7 cellular contexts compared by ENCODE assay signal in genomic region chr9:136947955-136948510, GRCh38.
DNase-seq lines count a peak whose midpoint lies in the region; ATAC-seq and TF ChIP-seq lines count a peak whose summit lies in the region.

No MANE protein-coding gene starts in this region.

- no peak overlapping the region for H3K4me2 ChIP-seq in DND-41 (ENCODE audit: insufficient read depth, low read length)

- H3K27me3 ChIP-seq in DND-41 (ENCODE audit: insufficient read depth, low read length, poor library complexity) (no peaks in the 10 kb centered on the region), iPS DF 6.9 (ENCODE audit: control insufficient read depth, insufficient read depth, low read length) (no peaks in the 10 kb centered on the region)

- H3K4me1 ChIP-seq in DND-41 (ENCODE audit: insufficient read depth, low read length) (peaks cover 32% of the 10 kb centered on the region), iPS DF 6.9 (ENCODE audit: control insufficient read depth, insufficient read depth, low read length) (peaks cover 5% of the 10 kb centered on the region; the same call in 1 of the 2 replicates)

- no peak overlapping the region for H3K4me3 Mint-ChIP-seq in stimulated activated memory B cell treated with anti-CD40 and anti-IgM and Interleukin-4, amounts not matched to agents 10 μg/mL and 1 μg/mL and 100 μg/mL, for 72 hours

- H3K4me3 ChIP-seq in DND-41 (ENCODE audit: low read depth in 1 of 2, low read length in 2 of 2) (no peak overlapping the region), iPS DF 6.9 (ENCODE audit: low read length) (no peak overlapping the region)

- no peak overlapping the region for H3K9ac ChIP-seq in DND-41 (ENCODE audit: low read depth, low read length)

- no peak for DNase-seq in DND-41
- DNase-seq in HuH-7 (ENCODE audit: low spot score) = peak; percentile 94
- peak; percentile 15 for DNase-seq in amniotic epithelial cell (ENCODE audit: low read depth)
- peak; percentile 35 for DNase-seq in iPS DF 6.9 (ENCODE audit: low read depth, low spot score)
- no peak for DNase-seq in stimulated activated CD4-positive, alpha-beta T cell treated with anti-CD3 and anti-CD28 coated beads, Interleukin-4, amount 100 ng/mL, for 24 hours

- ATAC-seq in DND-41 (ENCODE audit: insufficient read depth, low read depth) (no peak), GM18858 (IDR thresholded peaks at IDR 0.05; ENCODE audit: unreplicated experiment) (no peak)
- ATAC-seq in stimulated activated memory B cell treated with anti-CD40 and anti-IgM and Interleukin-4, amounts not matched to agents 10 μg/mL and 1 μg/mL and 100 μg/mL, for 72 hours = no peak

- H2AFZ ChIP-seq in DND-41 (ENCODE audit: low read depth, low read length) = no peak overlapping the region

- no CpG with 5 or more reads among the region's 15 CpGs for WGBS in iPS DF 6.9 (ENCODE audit: insufficient coverage, insufficient read length)

- peak; percentile 14 for TF ChIP-seq CTCF in DND-41 (IDR thresholded peaks at IDR 0.05; ENCODE audit: borderline replicate concordance, extremely low read depth, low read length, poor library complexity, severe bottlenecking)

- H3K36me3 Mint-ChIP-seq in stimulated activated memory B cell treated with anti-CD40 and anti-IgM and Interleukin-4, amounts not matched to agents 10 μg/mL and 1 μg/mL and 100 μg/mL, for 72 hours = no peaks in the 10 kb centered on the region

- no peaks in the 10 kb centered on the region for H3K27me3 Mint-ChIP-seq in stimulated activated memory B cell treated with anti-CD40 and anti-IgM and Interleukin-4, amounts not matched to agents 10 μg/mL and 1 μg/mL and 100 μg/mL, for 72 hours

- no peaks in the 10 kb centered on the region; the same call in 1 of the 2 replicates for H3K36me3 ChIP-seq in DND-41 (ENCODE audit: insufficient read depth, low read length)
- H3K36me3 ChIP-seq in iPS DF 6.9 (ENCODE audit: control insufficient read depth, insufficient read depth, low read length) = no peaks in the 10 kb centered on the region

- H3K27ac ChIP-seq in DND-41 (ENCODE audit: low read length) = no peak overlapping the region
- no peak overlapping the region for H3K27ac ChIP-seq in iPS DF 6.9 (ENCODE audit: low read length)

- peaks cover 27% of the 10 kb centered on the region for H3K4me1 Mint-ChIP-seq in stimulated activated memory B cell treated with anti-CD40 and anti-IgM and Interleukin-4, amounts not matched to agents 10 μg/mL and 1 μg/mL and 100 μg/mL, for 72 hours

- no peaks in the 10 kb centered on the region for H3K9me3 Mint-ChIP-seq in stimulated activated memory B cell treated with anti-CD40 and anti-IgM and Interleukin-4, amounts not matched to agents 10 μg/mL and 1 μg/mL and 100 μg/mL, for 72 hours

- H3K9me3 ChIP-seq in DND-41 (ENCODE audit: insufficient read depth, low read length, severe bottlenecking) (no peaks in the 10 kb centered on the region), iPS DF 6.9 (ENCODE audit: control insufficient read depth, insufficient read depth, low read length) (no peaks in the 10 kb centered on the region)

- peak overlapping the region; percentile 90 for H3K27ac Mint-ChIP-seq in stimulated activated memory B cell treated with anti-CD40 and anti-IgM and Interleukin-4, amounts not matched to agents 10 μg/mL and 1 μg/mL and 100 μg/mL, for 72 hours

- peaks cover 13% of the 10 kb centered on the region for H3K79me2 ChIP-seq in DND-41 (ENCODE audit: insufficient read depth, low read length)

- H4K20me1 ChIP-seq in DND-41 (ENCODE audit: insufficient read depth, low read length) = peaks cover 6% of the 10 kb centered on the region

Comparison
In these comparisons a context has a peak if more than half of its experiments do, and no peak if none do; other contexts are left out.
1. DNase-seq: peak in HuH-7 (single experiment), amniotic epithelial cell (single experiment) and iPS DF 6.9 (single experiment); none in DND-41 (single experiment) and stimulated activated CD4-positive, alpha-beta T cell treated with anti-CD3 and anti-CD28 coated beads, Interleukin-4, amount 100 ng/mL, for 24 hours (single experiment).